In the genomic region with DNA sequence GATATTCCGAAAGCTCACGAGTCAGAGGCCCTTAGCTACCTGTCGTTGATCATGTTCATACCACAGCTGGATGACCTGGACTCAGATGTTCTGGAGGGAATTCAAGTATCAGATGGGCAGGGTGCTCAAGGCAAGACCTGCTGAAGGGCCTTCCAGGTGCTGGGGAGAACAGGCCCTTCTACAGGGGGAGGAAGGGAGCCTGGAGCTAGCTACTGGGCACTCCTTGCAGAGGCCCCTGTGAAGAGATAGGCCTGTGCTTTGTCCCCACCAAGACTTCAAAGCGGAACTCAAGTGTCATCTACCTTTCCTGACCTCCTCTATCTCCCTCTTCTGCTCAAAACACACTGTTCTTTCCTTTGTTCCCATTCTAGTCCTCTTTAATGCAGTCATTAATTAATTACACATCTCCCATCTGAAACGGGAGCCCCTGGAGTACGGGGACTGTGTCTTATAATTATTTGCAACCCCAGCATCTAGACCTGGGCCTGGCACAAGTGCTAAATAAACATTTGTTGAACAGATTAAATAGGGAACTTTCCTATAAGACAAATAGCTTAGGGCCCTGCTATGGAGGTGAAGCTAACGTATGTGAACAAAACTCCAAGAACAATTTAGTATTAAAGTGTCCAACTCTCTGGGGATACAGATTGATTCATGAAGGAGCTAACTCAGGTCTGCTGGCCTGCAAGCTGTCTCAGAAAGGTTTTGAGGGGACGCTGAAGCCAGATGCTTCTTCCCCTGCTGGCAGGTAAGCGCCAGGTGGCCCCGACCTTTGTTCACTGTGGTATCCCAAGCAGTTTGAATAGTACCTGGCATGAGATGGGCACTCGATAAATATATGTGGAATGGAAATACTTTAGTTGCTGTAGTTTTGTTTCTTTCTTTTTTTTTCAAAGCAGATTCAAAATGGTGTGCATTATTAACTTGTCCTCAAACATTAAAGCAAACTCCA, we compare ENCODE assay signal across 22 cellular contexts. TPM values are rescaled to one million over a fixed set of nuclear protein-coding genes. Genes with fewer than 3 reads are reported as not detected.
DNase-seq lines count a peak whose midpoint lies in the region; ATAC-seq and TF ChIP-seq lines count a peak whose summit lies in the region.
"Had no signal": no experiment of that assay in that cellular context is flagged by ENCODE, and none has a peak within 500 bp of the region (broad histone marks: within the 10 kb centered on the region; RNA-seq: fewer than 3 reads in every experiment).

No MANE protein-coding gene starts in this region.

- H3K27me3 ChIP-seq in right cardiac atrium (ENCODE audit: control insufficient read depth, insufficient read depth) (no peaks in the 10 kb centered on the region), WERI-Rb-1 (ENCODE audit: insufficient read depth, low read depth, severe bottlenecking) (no peaks in the 10 kb centered on the region), mesendoderm (ENCODE audit: insufficient read depth, low read length, poor library complexity) (no peaks in the 10 kb centered on the region)
- H3K27me3 ChIP-seq: BLaER1 treated with 17β-estradiol and CSF1 and Interleukin-3, amounts not matched to agents 10 nM and 100 nM; thyroid gland had no signal

- H2BK5ac ChIP-seq in mesendoderm (ENCODE audit: low read length): no peak overlapping the region

- no peak overlapping the region for H4K8ac ChIP-seq in mesendoderm (ENCODE audit: low read depth, low read length)

- no peak overlapping the region for H3K27ac ChIP-seq in right cardiac atrium (ENCODE audit: low read length)
- no peak overlapping the region for H3K27ac ChIP-seq in WERI-Rb-1
- no peak overlapping the region for H3K27ac ChIP-seq in mesendoderm (ENCODE audit: low read depth, low read length)
- H3K27ac ChIP-seq: BLaER1 treated with 17β-estradiol and CSF1 and Interleukin-3, amounts not matched to agents 10 nM and 100 nM; epithelial cell of prostate; thyroid gland had no signal

- ATAC-seq in right cardiac atrium (no peak), omental fat pad (ENCODE audit: low FRiP score) (no peak), GM21576 (IDR thresholded peaks at IDR 0.05; ENCODE audit: unreplicated experiment) (no peak)
- ATAC-seq: activated T-cell treated with anti-CD3 and anti-CD28 coated beads, Interleukin-2, amount 50 U/mL, for 4 hours; left ventricle myocardium superior; natural killer cell had no signal

- no peak overlapping the region for H3K23ac ChIP-seq in mesendoderm (ENCODE audit: low read length)

- no peak overlapping the region for H3K4me2 ChIP-seq in mesendoderm (ENCODE audit: low read length)
- H3K4me2 ChIP-seq: BLaER1 treated with 17β-estradiol and CSF1 and Interleukin-3, amounts not matched to agents 10 nM and 100 nM; SK-N-SH had no signal

- WGBS in right cardiac atrium: 92% methylated on average over 11 of the region's 11 CpGs
- no CpG with 5 or more reads among the region's 11 CpGs for WGBS in mesendoderm (ENCODE audit: extremely low coverage, insufficient coverage, low lambda C conversion rate)

- no peak overlapping the region for H2BK120ac ChIP-seq in mesendoderm (ENCODE audit: low read depth, low read length)

- H3K79me2 ChIP-seq in mesendoderm (ENCODE audit: control insufficient read depth, insufficient read depth, low read length): no peaks in the 10 kb centered on the region

- H3K4ac ChIP-seq in mesendoderm (ENCODE audit: low read depth, low read length): no peak overlapping the region

- H3K9ac ChIP-seq in mesendoderm (ENCODE audit: low read length): no peak overlapping the region
- H3K9ac ChIP-seq: BLaER1 treated with 17β-estradiol and CSF1 and Interleukin-3, amounts not matched to agents 10 nM and 100 nM; SK-N-SH had no signal

- no peak overlapping the region for H4K5ac ChIP-seq in mesendoderm (ENCODE audit: low read length)

- H3K18ac ChIP-seq in mesendoderm (ENCODE audit: low read length): no peak overlapping the region

- no peak overlapping the region for H3K4me3 ChIP-seq in right cardiac atrium (ENCODE audit: low read length)
- H3K4me3 ChIP-seq in WERI-Rb-1 (ENCODE audit: low read depth, low read length): no peak overlapping the region
- no peak overlapping the region for H3K4me3 ChIP-seq in mesendoderm (ENCODE audit: low read length)
- H3K4me3 ChIP-seq: BLaER1 treated with 17β-estradiol and CSF1 and Interleukin-3, amounts not matched to agents 10 nM and 100 nM; thyroid gland had no signal

- no peaks in the 10 kb centered on the region for H3K79me1 ChIP-seq in mesendoderm (ENCODE audit: low read length)

- no peaks in the 10 kb centered on the region for H3K36me3 ChIP-seq in WERI-Rb-1
- H3K36me3 ChIP-seq in mesendoderm (ENCODE audit: control insufficient read depth, insufficient read depth, low read length): no peaks in the 10 kb centered on the region
- H3K36me3 ChIP-seq: BLaER1 treated with 17β-estradiol and CSF1 and Interleukin-3, amounts not matched to agents 10 nM and 100 nM; thyroid gland had no signal

- intact Hi-C loops in cardiac septum (cut with DNase I) (no loop called here), right cardiac atrium (cut with DNase I) (no loop called here)

- H3K4me1 ChIP-seq in right cardiac atrium (ENCODE audit: control insufficient read depth, insufficient read depth, low read length) (peaks cover 4% of the 10 kb centered on the region), mesendoderm (ENCODE audit: control insufficient read depth, low read depth, low read length) (no peaks in the 10 kb centered on the region)
- H3K4me1 ChIP-seq: Caco-2 had no signal

- TF ChIP-seq CTCF in WERI-Rb-1 (IDR thresholded peaks at IDR 0.05; ENCODE audit: low read depth, low read length) (no peak), omental fat pad (IDR thresholded peaks at IDR 0.05) (no peak)

- no peak overlapping the region for H2AK5ac ChIP-seq in mesendoderm (ENCODE audit: low read length)

- DNase-seq in cardiac septum (ENCODE audit: low spot score): peak; percentile 46
- no peak for DNase-seq in right cardiac atrium
- DNase-seq in WERI-Rb-1: peak; percentile 4
- peak; percentile 20 for DNase-seq in omental fat pad (ENCODE audit: low spot score)
- DNase-seq in retina: no peak
- no peak for DNase-seq in mesendoderm
- DNase-seq: activated CD4-positive, alpha-beta T cell treated with anti-CD3 and anti-CD28 coated beads for 1 hour; activated naive CD4-positive, alpha-beta T cell; activated T-cell treated with anti-CD3 and anti-CD28 coated beads, Interleukin-2, amount 50 U/mL, for 4 hours; Caco-2; DMS79 treated with DMSO at 0.1 percent for 48 hours; GF-D8; left ventricle myocardium superior; natural killer cell; NCI-H1048; NCI-H2029; SK-N-SH; stimulated activated naive CD4-positive, alpha-beta T cell treated with Interleukin-2 at 50 U/mL for 16 hours; thyroid gland had no signal

- no peak overlapping the region for H3K56ac ChIP-seq in mesendoderm (ENCODE audit: low read length)

- H3K9me3 ChIP-seq in right cardiac atrium (ENCODE audit: control insufficient read depth, low read length) (no peaks in the 10 kb centered on the region), WERI-Rb-1 (ENCODE audit: severe bottlenecking) (no peaks in the 10 kb centered on the region)
- H3K9me3 ChIP-seq: BLaER1 treated with 17β-estradiol and CSF1 and Interleukin-3, amounts not matched to agents 10 nM and 100 nM; Caco-2; SK-N-SH; thyroid gland had no signal

- H2BK15ac ChIP-seq in mesendoderm (replicated peaks; ENCODE audit: low read depth): no peak overlapping the region

RNA-seq across cellular contexts. Expression of a gene that starts 22.0 kb away (rescaled TPM):
- 98.4 TPM for total RNA-seq in cardiac septum
- 100 to 1,000 TPM; 141 to 365 (median 217) TPM for total RNA-seq in right cardiac atrium
- polyA plus RNA-seq in right cardiac atrium: 315 TPM
- 1,000 to 10,000 TPM in 3 of 4 donors, 100 to 1,000 TPM in 1; 917 to 1,730 (median 1,246) TPM for total RNA-seq in omental fat pad
- 109 TPM for polyA plus RNA-seq in mesendoderm (2013, experiment 1 of 2)
- polyA plus RNA-seq in mesendoderm (2013, experiment 2 of 2): 109 TPM

Comparison
In these comparisons a context has a peak if more than half of its experiments do, and no peak if none do; other contexts are left out.
1. DNase-seq: peak in cardiac septum (single experiment), WERI-Rb-1 (single experiment) and omental fat pad (single experiment); none in right cardiac atrium (0 of 3), retina (single experiment) and mesendoderm (single experiment).